1 cellular context compared by ENCODE assay signal in the genomic region with DNA sequence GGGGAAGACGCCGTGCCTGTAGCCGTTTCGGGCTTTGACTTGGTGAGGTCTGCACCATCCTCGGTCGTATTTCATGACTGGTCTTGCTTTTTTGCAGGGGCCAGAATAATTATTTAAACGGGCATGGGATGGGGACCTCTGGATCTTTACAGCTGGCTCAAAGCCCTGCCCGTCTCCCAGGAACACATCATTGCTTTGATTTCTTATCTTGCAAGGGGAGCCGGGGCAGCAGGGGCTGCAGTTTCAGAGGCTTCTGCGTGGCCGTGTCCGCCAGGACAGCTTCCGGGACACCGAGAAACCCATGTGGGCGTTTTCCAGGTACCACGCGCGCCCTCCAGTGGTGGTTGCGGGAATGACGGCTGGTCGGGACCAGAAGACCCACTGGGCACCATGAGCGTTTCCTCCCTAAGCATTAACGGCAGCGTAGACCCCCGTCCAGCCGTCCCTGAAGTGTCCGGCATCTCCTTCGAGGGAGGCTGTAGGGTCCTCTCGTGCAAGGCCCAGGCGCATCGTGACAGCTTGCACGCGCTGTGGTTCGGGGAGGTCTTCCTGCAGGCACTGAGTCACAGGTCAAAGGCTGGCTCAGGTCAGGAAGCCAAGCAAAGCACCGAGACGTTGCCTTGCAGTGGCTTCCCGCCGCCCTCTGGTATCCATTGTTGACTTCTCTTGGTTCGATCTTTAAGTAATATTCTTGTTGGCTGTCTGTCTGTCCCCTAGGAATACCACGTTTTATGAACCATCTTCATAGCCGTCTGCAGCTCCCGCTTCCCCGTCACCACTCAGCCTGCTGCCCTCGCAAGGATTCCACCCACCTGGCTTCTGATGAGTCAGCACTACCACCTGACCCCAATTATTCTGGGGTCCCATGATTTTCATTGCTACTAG.
TF ChIP-seq lines count a peak whose summit lies in the region.

No MANE protein-coding gene starts in this region.

TF ChIP-seq in K562, 482 proteins besides CTCF, POLR2A, EP300 and RAD21 (continued from another document and continues in another):
- TF ChIP-seq, protein P1, sequence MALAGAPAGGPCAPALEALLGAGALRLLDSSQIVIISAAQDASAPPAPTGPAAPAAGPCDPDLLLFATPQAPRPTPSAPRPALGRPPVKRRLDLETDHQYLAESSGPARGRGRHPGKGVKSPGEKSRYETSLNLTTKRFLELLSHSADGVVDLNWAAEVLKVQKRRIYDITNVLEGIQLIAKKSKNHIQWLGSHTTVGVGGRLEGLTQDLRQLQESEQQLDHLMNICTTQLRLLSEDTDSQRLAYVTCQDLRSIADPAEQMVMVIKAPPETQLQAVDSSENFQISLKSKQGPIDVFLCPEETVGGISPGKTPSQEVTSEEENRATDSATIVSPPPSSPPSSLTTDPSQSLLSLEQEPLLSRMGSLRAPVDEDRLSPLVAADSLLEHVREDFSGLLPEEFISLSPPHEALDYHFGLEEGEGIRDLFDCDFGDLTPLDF (CRISPR knock-in tag; IDR thresholded peaks at IDR 0.05): no peak; the same call in 1 of the 2 replicates
- TF ChIP-seq ZNF766 (CRISPR knock-in tag; conservative IDR thresholded peaks at IDR 0.05) (peak; percentile 96), EGR1 (conservative IDR thresholded peaks at IDR 0.05) (peak; percentile 81), FOSL1 (tag; conservative IDR thresholded peaks at IDR 0.05) (peak; percentile 81), ELF1 (tag; IDR thresholded peaks at IDR 0.05) (peak; percentile 78), LCOR (CRISPR knock-in tag; IDR thresholded peaks at IDR 0.05) (no peak), ZNF12 (CRISPR knock-in tag; IDR thresholded peaks at IDR 0.05) (peak; percentile 76; the same call in 1 of the 2 replicates), GABPB1 (CRISPR knock-in tag; IDR thresholded peaks at IDR 0.05) (peak; percentile 72; the same call in 1 of the 2 replicates), PRMT5 (CRISPR knock-in tag; IDR thresholded peaks at IDR 0.05) (no peak), TCFL5 (CRISPR knock-in tag; conservative IDR thresholded peaks at IDR 0.05) (no peak), DDX20 (tag; IDR thresholded peaks at IDR 0.05; ENCODE audit: low read depth) (no peak), CXXC5 (CRISPR knock-in tag; IDR thresholded peaks at IDR 0.05) (peak; percentile 46; the same call in 1 of the 2 replicates), TAF1 (IDR thresholded peaks at IDR 0.05; ENCODE audit: control insufficient read depth, extremely low read depth, insufficient read depth, low read length, severe bottlenecking) (no peak), NFATC3 (IDR thresholded peaks at IDR 0.05) (no peak), MAFF (IDR thresholded peaks at IDR 0.05; ENCODE audit: low read length) (peak; percentile 39; the same call in 1 of the 2 replicates), HDAC2 (IDR thresholded peaks at IDR 0.05) (0 out of 2 replicates have a peak, but pooled peaks have one; percentile 44), HMGN3 (IDR thresholded peaks at IDR 0.05; ENCODE audit: borderline replicate concordance, extremely low read depth, insufficient read length, low read depth, low read length) (peak; percentile 42), ZNF41 (CRISPR knock-in tag; conservative IDR thresholded peaks at IDR 0.05) (0 out of 2 replicates have a peak, but pooled peaks have one; percentile 24), RBBP5 (IDR thresholded peaks at IDR 0.05; ENCODE audit: borderline replicate concordance, insufficient read depth, low read length, poor library complexity, severe bottlenecking) (no peak), BCOR (IDR thresholded peaks at IDR 0.05) (no peak), BRD9 (IDR thresholded peaks at IDR 0.05; ENCODE audit: low read depth, partially characterized antibody) (peak; percentile 36), CCNT2 (IDR thresholded peaks at IDR 0.05; ENCODE audit: borderline replicate concordance, extremely low read depth, insufficient read length, low read depth, low read length) (no peak), NR2C1 (IDR thresholded peaks at IDR 0.05) (peak; percentile 90), NR2C1 (tag; IDR thresholded peaks at IDR 0.05) (peak; percentile 89), ZNF121 (CRISPR knock-in tag; conservative IDR thresholded peaks at IDR 0.05) (0 out of 2 replicates have a peak, but pooled peaks have one; percentile 19), NRF1 (conservative IDR thresholded peaks at IDR 0.05 in 1 of 2, IDR thresholded peaks at IDR 0.05 in 1 of 2) (peak; percentile 18 to 42; a peak in 2 of 4 replicates), TEAD4 (IDR thresholded peaks at IDR 0.05; ENCODE audit: low read length) (peak; percentile 20; the same call in 1 of the 2 replicates), TEAD4 (CRISPR knock-in tag; IDR thresholded peaks at IDR 0.05; ENCODE audit: borderline replicate concordance) (no peak), MIER1 (IDR thresholded peaks at IDR 0.05; ENCODE audit: low read depth) (peak; percentile 13; the same call in 1 of the 2 replicates), CREB1 (IDR thresholded peaks at IDR 0.05) (peak; percentile 28; the same call in 1 of the 2 replicates), CREB1 (CRISPR knock-in tag; IDR thresholded peaks at IDR 0.05) (no peak), PHF8 (IDR thresholded peaks at IDR 0.05; ENCODE audit: borderline replicate concordance, low read length) (peak; percentile 43; the same call in 1 of the 2 replicates)
- TF ChIP-seq, protein P2, sequence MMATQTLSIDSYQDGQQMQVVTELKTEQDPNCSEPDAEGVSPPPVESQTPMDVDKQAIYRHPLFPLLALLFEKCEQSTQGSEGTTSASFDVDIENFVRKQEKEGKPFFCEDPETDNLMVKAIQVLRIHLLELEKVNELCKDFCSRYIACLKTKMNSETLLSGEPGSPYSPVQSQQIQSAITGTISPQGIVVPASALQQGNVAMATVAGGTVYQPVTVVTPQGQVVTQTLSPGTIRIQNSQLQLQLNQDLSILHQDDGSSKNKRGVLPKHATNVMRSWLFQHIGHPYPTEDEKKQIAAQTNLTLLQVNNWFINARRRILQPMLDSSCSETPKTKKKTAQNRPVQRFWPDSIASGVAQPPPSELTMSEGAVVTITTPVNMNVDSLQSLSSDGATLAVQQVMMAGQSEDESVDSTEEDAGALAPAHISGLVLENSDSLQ (IDR thresholded peaks at IDR 0.05): no peak
- TF ChIP-seq, protein P3, sequence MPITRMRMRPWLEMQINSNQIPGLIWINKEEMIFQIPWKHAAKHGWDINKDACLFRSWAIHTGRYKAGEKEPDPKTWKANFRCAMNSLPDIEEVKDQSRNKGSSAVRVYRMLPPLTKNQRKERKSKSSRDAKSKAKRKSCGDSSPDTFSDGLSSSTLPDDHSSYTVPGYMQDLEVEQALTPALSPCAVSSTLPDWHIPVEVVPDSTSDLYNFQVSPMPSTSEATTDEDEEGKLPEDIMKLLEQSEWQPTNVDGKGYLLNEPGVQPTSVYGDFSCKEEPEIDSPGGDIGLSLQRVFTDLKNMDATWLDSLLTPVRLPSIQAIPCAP (CRISPR knock-in tag; IDR thresholded peaks at IDR 0.05; ENCODE audit: borderline replicate concordance): no peak
- TF ChIP-seq, protein P4, sequence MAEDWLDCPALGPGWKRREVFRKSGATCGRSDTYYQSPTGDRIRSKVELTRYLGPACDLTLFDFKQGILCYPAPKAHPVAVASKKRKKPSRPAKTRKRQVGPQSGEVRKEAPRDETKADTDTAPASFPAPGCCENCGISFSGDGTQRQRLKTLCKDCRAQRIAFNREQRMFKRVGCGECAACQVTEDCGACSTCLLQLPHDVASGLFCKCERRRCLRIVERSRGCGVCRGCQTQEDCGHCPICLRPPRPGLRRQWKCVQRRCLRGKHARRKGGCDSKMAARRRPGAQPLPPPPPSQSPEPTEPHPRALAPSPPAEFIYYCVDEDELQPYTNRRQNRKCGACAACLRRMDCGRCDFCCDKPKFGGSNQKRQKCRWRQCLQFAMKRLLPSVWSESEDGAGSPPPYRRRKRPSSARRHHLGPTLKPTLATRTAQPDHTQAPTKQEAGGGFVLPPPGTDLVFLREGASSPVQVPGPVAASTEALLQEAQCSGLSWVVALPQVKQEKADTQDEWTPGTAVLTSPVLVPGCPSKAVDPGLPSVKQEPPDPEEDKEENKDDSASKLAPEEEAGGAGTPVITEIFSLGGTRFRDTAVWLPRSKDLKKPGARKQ (CRISPR knock-in tag; IDR thresholded peaks at IDR 0.05): peak; percentile 76; the same call in 1 of the 2 replicates
- TF ChIP-seq, protein P5, sequence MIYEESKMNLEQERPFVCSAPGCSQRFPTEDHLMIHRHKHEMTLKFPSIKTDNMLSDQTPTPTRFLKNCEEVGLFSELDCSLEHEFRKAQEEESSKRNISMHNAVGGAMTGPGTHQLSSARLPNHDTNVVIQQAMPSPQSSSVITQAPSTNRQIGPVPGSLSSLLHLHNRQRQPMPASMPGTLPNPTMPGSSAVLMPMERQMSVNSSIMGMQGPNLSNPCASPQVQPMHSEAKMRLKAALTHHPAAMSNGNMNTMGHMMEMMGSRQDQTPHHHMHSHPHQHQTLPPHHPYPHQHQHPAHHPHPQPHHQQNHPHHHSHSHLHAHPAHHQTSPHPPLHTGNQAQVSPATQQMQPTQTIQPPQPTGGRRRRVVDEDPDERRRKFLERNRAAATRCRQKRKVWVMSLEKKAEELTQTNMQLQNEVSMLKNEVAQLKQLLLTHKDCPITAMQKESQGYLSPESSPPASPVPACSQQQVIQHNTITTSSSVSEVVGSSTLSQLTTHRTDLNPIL (CRISPR knock-in tag; IDR thresholded peaks at IDR 0.05): no peak
- TF ChIP-seq, protein P6, sequence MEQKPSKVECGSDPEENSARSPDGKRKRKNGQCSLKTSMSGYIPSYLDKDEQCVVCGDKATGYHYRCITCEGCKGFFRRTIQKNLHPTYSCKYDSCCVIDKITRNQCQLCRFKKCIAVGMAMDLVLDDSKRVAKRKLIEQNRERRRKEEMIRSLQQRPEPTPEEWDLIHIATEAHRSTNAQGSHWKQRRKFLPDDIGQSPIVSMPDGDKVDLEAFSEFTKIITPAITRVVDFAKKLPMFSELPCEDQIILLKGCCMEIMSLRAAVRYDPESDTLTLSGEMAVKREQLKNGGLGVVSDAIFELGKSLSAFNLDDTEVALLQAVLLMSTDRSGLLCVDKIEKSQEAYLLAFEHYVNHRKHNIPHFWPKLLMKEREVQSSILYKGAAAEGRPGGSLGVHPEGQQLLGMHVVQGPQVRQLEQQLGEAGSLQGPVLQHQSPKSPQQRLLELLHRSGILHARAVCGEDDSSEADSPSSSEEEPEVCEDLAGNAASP (IDR thresholded peaks at IDR 0.05): peak; percentile 64
- TF ChIP-seq, protein P7, sequence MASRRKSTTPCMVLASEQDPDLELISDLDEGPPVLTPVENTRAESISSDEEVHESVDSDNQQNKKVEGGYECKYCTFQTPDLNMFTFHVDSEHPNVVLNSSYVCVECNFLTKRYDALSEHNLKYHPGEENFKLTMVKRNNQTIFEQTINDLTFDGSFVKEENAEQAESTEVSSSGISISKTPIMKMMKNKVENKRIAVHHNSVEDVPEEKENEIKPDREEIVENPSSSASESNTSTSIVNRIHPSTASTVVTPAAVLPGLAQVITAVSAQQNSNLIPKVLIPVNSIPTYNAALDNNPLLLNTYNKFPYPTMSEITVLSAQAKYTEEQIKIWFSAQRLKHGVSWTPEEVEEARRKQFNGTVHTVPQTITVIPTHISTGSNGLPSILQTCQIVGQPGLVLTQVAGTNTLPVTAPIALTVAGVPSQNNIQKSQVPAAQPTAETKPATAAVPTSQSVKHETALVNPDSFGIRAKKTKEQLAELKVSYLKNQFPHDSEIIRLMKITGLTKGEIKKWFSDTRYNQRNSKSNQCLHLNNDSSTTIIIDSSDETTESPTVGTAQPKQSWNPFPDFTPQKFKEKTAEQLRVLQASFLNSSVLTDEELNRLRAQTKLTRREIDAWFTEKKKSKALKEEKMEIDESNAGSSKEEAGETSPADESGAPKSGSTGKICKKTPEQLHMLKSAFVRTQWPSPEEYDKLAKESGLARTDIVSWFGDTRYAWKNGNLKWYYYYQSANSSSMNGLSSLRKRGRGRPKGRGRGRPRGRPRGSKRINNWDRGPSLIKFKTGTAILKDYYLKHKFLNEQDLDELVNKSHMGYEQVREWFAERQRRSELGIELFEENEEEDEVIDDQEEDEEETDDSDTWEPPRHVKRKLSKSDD (conservative IDR thresholded peaks at IDR 0.05; ENCODE audit: low read length): no peak
- TF ChIP-seq, protein P8, sequence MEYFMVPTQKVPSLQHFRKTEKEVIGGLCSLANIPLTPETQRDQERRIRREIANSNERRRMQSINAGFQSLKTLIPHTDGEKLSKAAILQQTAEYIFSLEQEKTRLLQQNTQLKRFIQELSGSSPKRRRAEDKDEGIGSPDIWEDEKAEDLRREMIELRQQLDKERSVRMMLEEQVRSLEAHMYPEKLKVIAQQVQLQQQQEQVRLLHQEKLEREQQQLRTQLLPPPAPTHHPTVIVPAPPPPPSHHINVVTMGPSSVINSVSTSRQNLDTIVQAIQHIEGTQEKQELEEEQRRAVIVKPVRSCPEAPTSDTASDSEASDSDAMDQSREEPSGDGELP (CRISPR knock-in tag; IDR thresholded peaks at IDR 0.05; ENCODE audit: borderline replicate concordance): peak; percentile 81
- TF ChIP-seq, protein P9, sequence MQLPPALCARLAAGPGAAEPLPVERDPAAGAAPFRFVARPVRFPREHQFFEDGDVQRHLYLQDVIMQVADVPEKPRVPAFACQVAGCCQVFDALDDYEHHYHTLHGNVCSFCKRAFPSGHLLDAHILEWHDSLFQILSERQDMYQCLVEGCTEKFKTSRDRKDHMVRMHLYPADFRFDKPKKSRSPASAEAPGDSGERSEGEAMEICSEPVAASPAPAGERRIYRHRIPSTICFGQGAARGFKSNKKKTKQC (CRISPR knock-in tag; IDR thresholded peaks at IDR 0.05): peak; percentile 48; the same call in 1 of the 2 replicates
- TF ChIP-seq, protein P10, sequence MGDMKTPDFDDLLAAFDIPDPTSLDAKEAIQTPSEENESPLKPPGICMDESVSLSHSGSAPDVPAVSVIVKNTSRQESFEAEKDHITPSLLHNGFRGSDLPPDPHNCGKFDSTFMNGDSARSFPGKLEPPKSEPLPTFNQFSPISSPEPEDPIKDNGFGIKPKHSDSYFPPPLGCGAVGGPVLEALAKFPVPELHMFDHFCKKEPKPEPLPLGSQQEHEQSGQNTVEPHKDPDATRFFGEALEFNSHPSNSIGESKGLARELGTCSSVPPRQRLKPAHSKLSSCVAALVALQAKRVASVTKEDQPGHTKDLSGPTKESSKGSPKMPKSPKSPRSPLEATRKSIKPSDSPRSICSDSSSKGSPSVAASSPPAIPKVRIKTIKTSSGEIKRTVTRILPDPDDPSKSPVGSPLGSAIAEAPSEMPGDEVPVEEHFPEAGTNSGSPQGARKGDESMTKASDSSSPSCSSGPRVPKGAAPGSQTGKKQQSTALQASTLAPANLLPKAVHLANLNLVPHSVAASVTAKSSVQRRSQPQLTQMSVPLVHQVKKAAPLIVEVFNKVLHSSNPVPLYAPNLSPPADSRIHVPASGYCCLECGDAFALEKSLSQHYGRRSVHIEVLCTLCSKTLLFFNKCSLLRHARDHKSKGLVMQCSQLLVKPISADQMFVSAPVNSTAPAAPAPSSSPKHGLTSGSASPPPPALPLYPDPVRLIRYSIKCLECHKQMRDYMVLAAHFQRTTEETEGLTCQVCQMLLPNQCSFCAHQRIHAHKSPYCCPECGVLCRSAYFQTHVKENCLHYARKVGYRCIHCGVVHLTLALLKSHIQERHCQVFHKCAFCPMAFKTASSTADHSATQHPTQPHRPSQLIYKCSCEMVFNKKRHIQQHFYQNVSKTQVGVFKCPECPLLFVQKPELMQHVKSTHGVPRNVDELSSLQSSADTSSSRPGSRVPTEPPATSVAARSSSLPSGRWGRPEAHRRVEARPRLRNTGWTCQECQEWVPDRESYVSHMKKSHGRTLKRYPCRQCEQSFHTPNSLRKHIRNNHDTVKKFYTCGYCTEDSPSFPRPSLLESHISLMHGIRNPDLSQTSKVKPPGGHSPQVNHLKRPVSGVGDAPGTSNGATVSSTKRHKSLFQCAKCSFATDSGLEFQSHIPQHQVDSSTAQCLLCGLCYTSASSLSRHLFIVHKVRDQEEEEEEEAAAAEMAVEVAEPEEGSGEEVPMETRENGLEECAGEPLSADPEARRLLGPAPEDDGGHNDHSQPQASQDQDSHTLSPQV (IDR thresholded peaks at IDR 0.05): peak; percentile 72
